Comparison of ENCODE assay signal across 1 cellular context in the genomic region with DNA sequence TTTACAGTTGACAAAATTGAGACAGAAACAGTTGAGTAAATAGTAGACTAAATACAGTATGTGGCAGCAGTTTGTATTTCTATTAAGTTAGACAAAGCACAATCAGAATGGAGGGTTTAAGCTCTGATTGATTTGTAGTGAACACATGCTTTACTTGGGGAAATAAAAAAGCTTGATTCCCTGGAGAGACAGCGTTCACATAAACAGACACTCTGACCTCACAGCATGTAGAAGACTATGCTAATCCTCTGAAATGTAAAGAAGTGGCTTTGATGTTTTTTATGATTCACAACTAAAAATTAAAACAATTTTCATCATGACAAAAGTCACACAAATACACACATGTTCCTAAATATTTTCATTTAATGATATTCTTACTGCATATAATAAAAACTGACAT.
TF ChIP-seq lines count a peak whose summit lies in the region.

No MANE protein-coding gene starts in this region.

TF ChIP-seq in HEK293, 187 proteins besides CTCF, POLR2A, EP300 and RAD21 (continued from another document and continues in another):
- TF ChIP-seq, protein P1, sequence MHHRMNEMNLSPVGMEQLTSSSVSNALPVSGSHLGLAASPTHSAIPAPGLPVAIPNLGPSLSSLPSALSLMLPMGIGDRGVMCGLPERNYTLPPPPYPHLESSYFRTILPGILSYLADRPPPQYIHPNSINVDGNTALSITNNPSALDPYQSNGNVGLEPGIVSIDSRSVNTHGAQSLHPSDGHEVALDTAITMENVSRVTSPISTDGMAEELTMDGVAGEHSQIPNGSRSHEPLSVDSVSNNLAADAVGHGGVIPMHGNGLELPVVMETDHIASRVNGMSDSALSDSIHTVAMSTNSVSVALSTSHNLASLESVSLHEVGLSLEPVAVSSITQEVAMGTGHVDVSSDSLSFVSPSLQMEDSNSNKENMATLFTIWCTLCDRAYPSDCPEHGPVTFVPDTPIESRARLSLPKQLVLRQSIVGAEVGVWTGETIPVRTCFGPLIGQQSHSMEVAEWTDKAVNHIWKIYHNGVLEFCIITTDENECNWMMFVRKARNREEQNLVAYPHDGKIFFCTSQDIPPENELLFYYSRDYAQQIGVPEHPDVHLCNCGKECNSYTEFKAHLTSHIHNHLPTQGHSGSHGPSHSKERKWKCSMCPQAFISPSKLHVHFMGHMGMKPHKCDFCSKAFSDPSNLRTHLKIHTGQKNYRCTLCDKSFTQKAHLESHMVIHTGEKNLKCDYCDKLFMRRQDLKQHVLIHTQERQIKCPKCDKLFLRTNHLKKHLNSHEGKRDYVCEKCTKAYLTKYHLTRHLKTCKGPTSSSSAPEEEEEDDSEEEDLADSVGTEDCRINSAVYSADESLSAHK (tag by site-specific recombination; IDR thresholded peaks at IDR 0.05), result peak; percentile 71
- TF ChIP-seq ZIC2 (tag by site-specific recombination; IDR thresholded peaks at IDR 0.05), result peak; percentile 56
- no peak for TF ChIP-seq HOXC10 (CRISPR knock-in tag; IDR thresholded peaks at IDR 0.05)
- TF ChIP-seq, protein P2, sequence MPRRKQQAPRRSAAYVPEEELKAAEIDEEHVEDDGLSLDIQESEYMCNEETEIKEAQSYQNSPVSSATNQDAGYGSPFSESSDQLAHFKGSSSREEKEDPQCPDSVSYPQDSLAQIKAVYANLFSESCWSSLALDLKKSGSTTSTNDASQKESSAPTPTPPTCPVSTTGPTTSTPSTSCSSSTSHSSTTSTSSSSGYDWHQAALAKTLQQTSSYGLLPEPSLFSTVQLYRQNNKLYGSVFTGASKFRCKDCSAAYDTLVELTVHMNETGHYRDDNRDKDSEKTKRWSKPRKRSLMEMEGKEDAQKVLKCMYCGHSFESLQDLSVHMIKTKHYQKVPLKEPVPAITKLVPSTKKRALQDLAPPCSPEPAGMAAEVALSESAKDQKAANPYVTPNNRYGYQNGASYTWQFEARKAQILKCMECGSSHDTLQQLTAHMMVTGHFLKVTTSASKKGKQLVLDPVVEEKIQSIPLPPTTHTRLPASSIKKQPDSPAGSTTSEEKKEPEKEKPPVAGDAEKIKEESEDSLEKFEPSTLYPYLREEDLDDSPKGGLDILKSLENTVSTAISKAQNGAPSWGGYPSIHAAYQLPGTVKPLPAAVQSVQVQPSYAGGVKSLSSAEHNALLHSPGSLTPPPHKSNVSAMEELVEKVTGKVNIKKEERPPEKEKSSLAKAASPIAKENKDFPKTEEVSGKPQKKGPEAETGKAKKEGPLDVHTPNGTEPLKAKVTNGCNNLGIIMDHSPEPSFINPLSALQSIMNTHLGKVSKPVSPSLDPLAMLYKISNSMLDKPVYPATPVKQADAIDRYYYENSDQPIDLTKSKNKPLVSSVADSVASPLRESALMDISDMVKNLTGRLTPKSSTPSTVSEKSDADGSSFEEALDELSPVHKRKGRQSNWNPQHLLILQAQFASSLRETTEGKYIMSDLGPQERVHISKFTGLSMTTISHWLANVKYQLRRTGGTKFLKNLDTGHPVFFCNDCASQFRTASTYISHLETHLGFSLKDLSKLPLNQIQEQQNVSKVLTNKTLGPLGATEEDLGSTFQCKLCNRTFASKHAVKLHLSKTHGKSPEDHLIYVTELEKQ (tag by site-specific recombination; IDR thresholded peaks at IDR 0.05; ENCODE audit: borderline replicate concordance), result peak; percentile 54; the same call in 1 of the 2 replicates
- TF ChIP-seq, protein P3, sequence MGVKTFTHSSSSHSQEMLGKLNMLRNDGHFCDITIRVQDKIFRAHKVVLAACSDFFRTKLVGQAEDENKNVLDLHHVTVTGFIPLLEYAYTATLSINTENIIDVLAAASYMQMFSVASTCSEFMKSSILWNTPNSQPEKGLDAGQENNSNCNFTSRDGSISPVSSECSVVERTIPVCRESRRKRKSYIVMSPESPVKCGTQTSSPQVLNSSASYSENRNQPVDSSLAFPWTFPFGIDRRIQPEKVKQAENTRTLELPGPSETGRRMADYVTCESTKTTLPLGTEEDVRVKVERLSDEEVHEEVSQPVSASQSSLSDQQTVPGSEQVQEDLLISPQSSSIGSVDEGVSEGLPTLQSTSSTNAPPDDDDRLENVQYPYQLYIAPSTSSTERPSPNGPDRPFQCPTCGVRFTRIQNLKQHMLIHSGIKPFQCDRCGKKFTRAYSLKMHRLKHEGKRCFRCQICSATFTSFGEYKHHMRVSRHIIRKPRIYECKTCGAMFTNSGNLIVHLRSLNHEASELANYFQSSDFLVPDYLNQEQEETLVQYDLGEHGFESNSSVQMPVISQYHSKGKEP (tag by site-specific recombination; IDR thresholded peaks at IDR 0.05), result 0 out of 2 replicates have a peak, but pooled peaks have one; percentile 52
- TF ChIP-seq ZNF366 (tag by site-specific recombination; conservative IDR thresholded peaks at IDR 0.05), result no peak
- peak; percentile 73 for TF ChIP-seq FEZF1 (tag by site-specific recombination; IDR thresholded peaks at IDR 0.05)
- TF ChIP-seq, protein P4, sequence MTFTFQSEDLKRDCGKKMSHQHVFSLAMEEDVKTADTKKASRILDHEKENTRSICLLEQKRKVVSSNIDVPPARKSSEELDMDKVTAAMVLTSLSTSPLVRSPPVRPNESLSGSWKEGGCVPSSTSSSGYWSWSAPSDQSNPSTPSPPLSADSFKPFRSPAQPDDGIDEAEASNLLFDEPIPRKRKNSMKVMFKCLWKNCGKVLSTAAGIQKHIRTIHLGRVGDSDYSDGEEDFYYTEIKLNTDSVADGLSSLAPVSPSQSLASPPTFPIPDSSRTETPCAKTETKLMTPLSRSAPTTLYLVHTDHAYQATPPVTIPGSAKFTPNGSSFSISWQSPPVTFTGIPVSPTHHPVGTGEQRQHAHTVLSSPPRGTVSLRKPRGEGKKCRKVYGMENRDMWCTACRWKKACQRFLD (tag by site-specific recombination; IDR thresholded peaks at IDR 0.05), result no peak
- no peak for TF ChIP-seq SCRT2 (tag by site-specific recombination; IDR thresholded peaks at IDR 0.05)
- no peak for TF ChIP-seq ZNF157 (tag by site-specific recombination; IDR thresholded peaks at IDR 0.05)
- TF ChIP-seq WT1 (tag by site-specific recombination; IDR thresholded peaks at IDR 0.05), result peak; percentile 70
- TF ChIP-seq, protein P5, sequence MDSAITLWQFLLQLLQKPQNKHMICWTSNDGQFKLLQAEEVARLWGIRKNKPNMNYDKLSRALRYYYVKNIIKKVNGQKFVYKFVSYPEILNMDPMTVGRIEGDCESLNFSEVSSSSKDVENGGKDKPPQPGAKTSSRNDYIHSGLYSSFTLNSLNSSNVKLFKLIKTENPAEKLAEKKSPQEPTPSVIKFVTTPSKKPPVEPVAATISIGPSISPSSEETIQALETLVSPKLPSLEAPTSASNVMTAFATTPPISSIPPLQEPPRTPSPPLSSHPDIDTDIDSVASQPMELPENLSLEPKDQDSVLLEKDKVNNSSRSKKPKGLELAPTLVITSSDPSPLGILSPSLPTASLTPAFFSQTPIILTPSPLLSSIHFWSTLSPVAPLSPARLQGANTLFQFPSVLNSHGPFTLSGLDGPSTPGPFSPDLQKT (IDR thresholded peaks at IDR 0.05; ENCODE audit: borderline replicate concordance, low read depth, low read length), result no peak
- TF ChIP-seq, protein P6, sequence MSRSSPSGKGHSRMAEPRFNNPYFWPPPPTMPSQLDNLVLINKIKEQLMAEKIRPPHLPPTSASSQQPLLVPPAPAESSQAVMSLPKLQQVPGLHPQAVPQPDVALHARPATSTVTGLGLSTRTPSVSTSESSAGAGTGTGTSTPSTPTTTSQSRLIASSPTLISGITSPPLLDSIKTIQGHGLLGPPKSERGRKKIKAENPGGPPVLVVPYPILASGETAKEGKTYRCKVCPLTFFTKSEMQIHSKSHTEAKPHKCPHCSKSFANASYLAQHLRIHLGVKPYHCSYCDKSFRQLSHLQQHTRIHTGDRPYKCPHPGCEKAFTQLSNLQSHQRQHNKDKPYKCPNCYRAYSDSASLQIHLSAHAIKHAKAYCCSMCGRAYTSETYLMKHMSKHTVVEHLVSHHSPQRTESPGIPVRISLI (tag by site-specific recombination; IDR thresholded peaks at IDR 0.05), result no peak
- TF ChIP-seq ZNF138 (tag by site-specific recombination; IDR thresholded peaks at IDR 0.05; ENCODE audit: borderline replicate concordance), result no peak
- TF ChIP-seq, protein P7, sequence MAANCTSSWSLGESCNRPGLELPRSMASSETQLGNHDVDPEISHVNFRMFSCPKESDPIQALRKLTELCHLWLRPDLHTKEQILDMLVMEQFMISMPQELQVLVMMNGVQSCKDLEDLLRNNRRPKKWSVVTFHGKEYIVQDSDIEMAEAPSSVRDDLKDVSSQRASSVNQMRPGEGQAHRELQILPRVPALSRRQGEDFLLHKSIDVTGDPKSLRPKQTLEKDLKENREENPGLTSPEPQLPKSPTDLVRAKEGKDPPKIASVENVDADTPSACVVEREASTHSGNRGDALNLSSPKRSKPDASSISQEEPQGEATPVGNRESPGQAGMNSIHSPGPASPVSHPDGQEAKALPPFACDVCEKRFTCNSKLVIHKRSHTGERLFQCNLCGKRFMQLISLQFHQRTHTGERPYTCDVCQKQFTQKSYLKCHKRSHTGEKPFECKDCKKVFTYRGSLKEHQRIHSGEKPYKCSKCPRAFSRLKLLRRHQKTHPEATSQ (tag by site-specific recombination; IDR thresholded peaks at IDR 0.05), result no peak
- TF ChIP-seq IKZF3 (tag by site-specific recombination; IDR thresholded peaks at IDR 0.05), result 0 out of 2 replicates have a peak, but pooled peaks have one; percentile 37
- no peak for TF ChIP-seq ZNF133 (tag by site-specific recombination; IDR thresholded peaks at IDR 0.05)
- no peak for TF ChIP-seq ZSCAN23 (tag by site-specific recombination; IDR thresholded peaks at IDR 0.05)
- peak; percentile 74 for TF ChIP-seq OSR2 (tag by site-specific recombination; IDR thresholded peaks at IDR 0.05)
- TF ChIP-seq, protein P8, sequence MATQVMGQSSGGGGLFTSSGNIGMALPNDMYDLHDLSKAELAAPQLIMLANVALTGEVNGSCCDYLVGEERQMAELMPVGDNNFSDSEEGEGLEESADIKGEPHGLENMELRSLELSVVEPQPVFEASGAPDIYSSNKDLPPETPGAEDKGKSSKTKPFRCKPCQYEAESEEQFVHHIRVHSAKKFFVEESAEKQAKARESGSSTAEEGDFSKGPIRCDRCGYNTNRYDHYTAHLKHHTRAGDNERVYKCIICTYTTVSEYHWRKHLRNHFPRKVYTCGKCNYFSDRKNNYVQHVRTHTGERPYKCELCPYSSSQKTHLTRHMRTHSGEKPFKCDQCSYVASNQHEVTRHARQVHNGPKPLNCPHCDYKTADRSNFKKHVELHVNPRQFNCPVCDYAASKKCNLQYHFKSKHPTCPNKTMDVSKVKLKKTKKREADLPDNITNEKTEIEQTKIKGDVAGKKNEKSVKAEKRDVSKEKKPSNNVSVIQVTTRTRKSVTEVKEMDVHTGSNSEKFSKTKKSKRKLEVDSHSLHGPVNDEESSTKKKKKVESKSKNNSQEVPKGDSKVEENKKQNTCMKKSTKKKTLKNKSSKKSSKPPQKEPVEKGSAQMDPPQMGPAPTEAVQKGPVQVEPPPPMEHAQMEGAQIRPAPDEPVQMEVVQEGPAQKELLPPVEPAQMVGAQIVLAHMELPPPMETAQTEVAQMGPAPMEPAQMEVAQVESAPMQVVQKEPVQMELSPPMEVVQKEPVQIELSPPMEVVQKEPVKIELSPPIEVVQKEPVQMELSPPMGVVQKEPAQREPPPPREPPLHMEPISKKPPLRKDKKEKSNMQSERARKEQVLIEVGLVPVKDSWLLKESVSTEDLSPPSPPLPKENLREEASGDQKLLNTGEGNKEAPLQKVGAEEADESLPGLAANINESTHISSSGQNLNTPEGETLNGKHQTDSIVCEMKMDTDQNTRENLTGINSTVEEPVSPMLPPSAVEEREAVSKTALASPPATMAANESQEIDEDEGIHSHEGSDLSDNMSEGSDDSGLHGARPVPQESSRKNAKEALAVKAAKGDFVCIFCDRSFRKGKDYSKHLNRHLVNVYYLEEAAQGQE (tag by site-specific recombination; IDR thresholded peaks at IDR 0.05), result no peak
- TF ChIP-seq SP7 (tag by site-specific recombination; IDR thresholded peaks at IDR 0.05), result 0 out of 2 replicates have a peak, but pooled peaks have one; percentile 12
- no peak for TF ChIP-seq ZNF391 (tag by site-specific recombination; IDR thresholded peaks at IDR 0.05; ENCODE audit: borderline replicate concordance, low read depth)
- TF ChIP-seq ZNF629 (tag by site-specific recombination; IDR thresholded peaks at IDR 0.05), result 0 out of 2 replicates have a peak, but pooled peaks have one; percentile 45
- no peak for TF ChIP-seq ZBTB8A (tag by site-specific recombination; IDR thresholded peaks at IDR 0.05)
- 0 out of 2 replicates have a peak, but pooled peaks have one; percentile 58 for TF ChIP-seq GFI1B (tag by site-specific recombination; IDR thresholded peaks at IDR 0.05)
- TF ChIP-seq, protein P9, sequence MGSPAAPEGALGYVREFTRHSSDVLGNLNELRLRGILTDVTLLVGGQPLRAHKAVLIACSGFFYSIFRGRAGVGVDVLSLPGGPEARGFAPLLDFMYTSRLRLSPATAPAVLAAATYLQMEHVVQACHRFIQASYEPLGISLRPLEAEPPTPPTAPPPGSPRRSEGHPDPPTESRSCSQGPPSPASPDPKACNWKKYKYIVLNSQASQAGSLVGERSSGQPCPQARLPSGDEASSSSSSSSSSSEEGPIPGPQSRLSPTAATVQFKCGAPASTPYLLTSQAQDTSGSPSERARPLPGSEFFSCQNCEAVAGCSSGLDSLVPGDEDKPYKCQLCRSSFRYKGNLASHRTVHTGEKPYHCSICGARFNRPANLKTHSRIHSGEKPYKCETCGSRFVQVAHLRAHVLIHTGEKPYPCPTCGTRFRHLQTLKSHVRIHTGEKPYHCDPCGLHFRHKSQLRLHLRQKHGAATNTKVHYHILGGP (tag by site-specific recombination; IDR thresholded peaks at IDR 0.05), result peak; percentile 63; the same call in 1 of the 2 replicates
- TF ChIP-seq GLIS1 (tag by site-specific recombination; IDR thresholded peaks at IDR 0.05), result no peak
- TF ChIP-seq ZNF837 (tag by site-specific recombination; IDR thresholded peaks at IDR 0.05), result no peak
- no peak for TF ChIP-seq ZNF548 (tag by site-specific recombination; IDR thresholded peaks at IDR 0.05)
- no peak for TF ChIP-seq ZNF169 (tag by site-specific recombination; IDR thresholded peaks at IDR 0.05)
- TF ChIP-seq, protein P10, sequence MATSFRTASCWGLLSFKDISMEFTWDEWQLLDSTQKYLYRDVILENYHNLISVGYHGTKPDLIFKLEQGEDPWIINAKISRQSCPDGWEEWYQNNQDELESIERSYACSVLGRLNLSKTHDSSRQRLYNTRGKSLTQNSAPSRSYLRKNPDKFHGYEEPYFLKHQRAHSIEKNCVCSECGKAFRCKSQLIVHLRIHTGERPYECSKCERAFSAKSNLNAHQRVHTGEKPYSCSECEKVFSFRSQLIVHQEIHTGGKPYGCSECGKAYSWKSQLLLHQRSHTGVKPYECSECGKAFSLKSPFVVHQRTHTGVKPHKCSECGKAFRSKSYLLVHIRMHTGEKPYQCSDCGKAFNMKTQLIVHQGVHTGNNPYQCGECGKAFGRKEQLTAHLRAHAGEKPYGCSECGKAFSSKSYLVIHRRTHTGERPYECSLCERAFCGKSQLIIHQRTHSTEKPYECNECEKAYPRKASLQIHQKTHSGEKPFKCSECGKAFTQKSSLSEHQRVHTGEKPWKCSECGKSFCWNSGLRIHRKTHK (tag by site-specific recombination; IDR thresholded peaks at IDR 0.05), result no peak
- no peak for TF ChIP-seq ZFP3 (tag by site-specific recombination; IDR thresholded peaks at IDR 0.05; ENCODE audit: low read depth)
